32 cellular contexts compared by ENCODE assay signal in the genomic region with DNA sequence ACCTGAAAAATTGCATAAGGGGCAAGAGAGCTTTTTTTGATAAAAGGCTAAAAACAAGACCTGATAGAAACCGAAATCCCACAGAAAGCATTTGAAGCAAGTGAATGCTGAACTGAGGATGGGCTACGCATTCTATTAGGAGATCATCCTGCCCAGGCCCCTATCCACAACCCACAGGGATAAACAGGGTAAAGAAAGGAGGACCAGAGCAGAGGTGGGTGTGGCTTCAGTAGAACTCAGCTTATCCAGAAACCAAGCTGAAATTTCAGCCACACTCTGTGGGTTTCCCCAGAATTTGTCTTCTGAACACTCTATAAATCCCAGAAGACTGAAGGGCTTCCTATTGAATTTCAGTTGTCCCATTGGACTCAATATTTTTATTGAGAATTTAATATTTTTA.
"Had no signal": no experiment of that assay in that cellular context is flagged by ENCODE, and none has a peak within 500 bp of the region (broad histone marks: within the 10 kb centered on the region; RNA-seq: fewer than 3 reads in every experiment).

No MANE protein-coding gene starts in this region.

- DNase-seq: activated CD4-positive, alpha-beta T cell treated with anti-CD3 and anti-CD28 coated beads for 36 hours; activated CD4-positive, alpha-beta T cell treated with anti-CD3 and anti-CD28 coated beads, Interleukin-2, amount 10 ng/mL, durations not matched to agents 7 days and 5 days; activated CD4-positive, alpha-beta T cell treated with anti-CD3 and anti-CD28 coated beads, Interleukin-2, amount 50 U/mL, for 48 hours; activated CD8-positive, alpha-beta T cell treated with anti-CD3 and anti-CD28 coated beads, Interleukin-2, amount 10 ng/mL, durations not matched to agents 7 days and 5 days; activated gamma-delta T cell treated with Interleukin-2 at 50 U/mL for 16 hours; activated naive CD4-positive, alpha-beta T cell treated with anti-CD3 and anti-CD28 coated beads for 36 hours; activated T-cell treated with anti-CD3 and anti-CD28 coated beads, Interleukin-2, amount 50 U/mL, for 24 hours; body of pancreas; caudate nucleus; Karpas-422; NCI-H1048; NCI-H1105 treated with DMSO at 0.1 percent for 48 hours; NCI-H1436; NCI-H1694; NCI-H1930; NCI-H2081 treated with DMSO at 0.1 percent for 48 hours; NCI-H2171; NCI-H510A; NCI-H526; NCI-H748 treated with DMSO at 0.1 percent for 48 hours; OCI-M1; SHP77; SJCRH30; T1000 had no signal

- H3K27ac ChIP-seq: body of pancreas, breast epithelium, SJCRH30, SK-N-MC had no signal

- H3K36me3 ChIP-seq: adrenal gland, breast epithelium, SJCRH30 had no signal

- H3K9me3 ChIP-seq: adrenal gland, body of pancreas, breast epithelium, SJCRH30 had no signal

- H3K4me1 ChIP-seq: breast epithelium, SJCRH30 had no signal

- ATAC-seq: activated CD4-positive, alpha-beta T cell treated with anti-CD3 and anti-CD28 coated beads for 36 hours; activated CD4-positive, CD25-positive, alpha-beta regulatory T cell treated with anti-CD3 and anti-CD28 coated beads, Interleukin-2, amount 50 U/mL, for 24 hours; activated CD8-positive, alpha-beta T cell treated with anti-CD3 and anti-CD28 coated beads, Interleukin-2, amount 10 ng/mL, durations not matched to agents 7 days and 5 days; activated naive CD4-positive, alpha-beta T cell treated with anti-CD3 and anti-CD28 coated beads, Interleukin-2, amount 50 U/mL, for 72 hours; body of pancreas; K562; Panc1 had no signal

- H3K4me3 Mint-ChIP-seq: activated CD4-positive, alpha-beta T cell treated with anti-CD3 and anti-CD28 coated beads for 36 hours; activated CD4-positive, alpha-beta T cell treated with anti-CD3 and anti-CD28 coated beads, Interleukin-2, amount 10 ng/mL, durations not matched to agents 7 days and 5 days; activated CD8-positive, alpha-beta T cell treated with anti-CD3 and anti-CD28 coated beads, Interleukin-2, amount 10 ng/mL, durations not matched to agents 7 days and 5 days; activated naive CD4-positive, alpha-beta T cell treated with anti-CD3 and anti-CD28 coated beads for 36 hours; activated T-cell treated with anti-CD3 and anti-CD28 coated beads, Interleukin-2, amount 50 U/mL, for 24 hours; activated T-helper 1 cell treated with anti-CD3 and anti-CD28 coated beads, Interleukin-12 subunit alpha, Interleukin-12 subunit beta, Interleukin-2, Interleukin-4 antibody, amounts not matched to agents 30 ng/mL and 10 ng/mL and 1 ng/mL, durations not matched to agents 14 hours and 24 hours and 36 hours had no signal

- H3K9me3 Mint-ChIP-seq: activated naive CD4-positive, alpha-beta T cell treated with anti-CD3 and anti-CD28 coated beads for 36 hours; activated T-cell treated with anti-CD3 and anti-CD28 coated beads, Interleukin-2, amount 50 U/mL, for 24 hours had no signal

- H3K27me3 Mint-ChIP-seq: activated CD4-positive, alpha-beta T cell treated with anti-CD3 and anti-CD28 coated beads for 36 hours; activated CD4-positive, alpha-beta T cell treated with anti-CD3 and anti-CD28 coated beads, Interleukin-2, amount 10 ng/mL, durations not matched to agents 7 days and 5 days; activated T-cell treated with anti-CD3 and anti-CD28 coated beads, Interleukin-2, amount 50 U/mL, for 24 hours had no signal

- H3K27ac Mint-ChIP-seq: activated CD4-positive, alpha-beta T cell treated with anti-CD3 and anti-CD28 coated beads for 36 hours; activated CD4-positive, alpha-beta T cell treated with anti-CD3 and anti-CD28 coated beads, Interleukin-2, amount 10 ng/mL, durations not matched to agents 7 days and 5 days; activated CD8-positive, alpha-beta T cell treated with anti-CD3 and anti-CD28 coated beads, Interleukin-2, amount 10 ng/mL, durations not matched to agents 7 days and 5 days; activated naive CD4-positive, alpha-beta T cell treated with anti-CD3 and anti-CD28 coated beads for 36 hours; activated naive CD4-positive, alpha-beta T cell treated with anti-CD3 and anti-CD28 coated beads, Interleukin-2, amount 50 U/mL, for 72 hours; activated T-cell treated with anti-CD3 and anti-CD28 coated beads, Interleukin-2, amount 50 U/mL, for 24 hours; activated T-helper 1 cell treated with anti-CD3 and anti-CD28 coated beads, Interleukin-12 subunit alpha, Interleukin-12 subunit beta, Interleukin-2, Interleukin-4 antibody, amounts not matched to agents 30 ng/mL and 10 ng/mL and 1 ng/mL, durations not matched to agents 14 hours and 24 hours and 36 hours had no signal

- H3K4me3 ChIP-seq: adrenal gland, body of pancreas, breast epithelium, K562, SJCRH30, SK-N-MC had no signal

- H3K27me3 ChIP-seq: adrenal gland, body of pancreas, breast epithelium, SJCRH30 had no signal

- H3K4me1 Mint-ChIP-seq: activated CD4-positive, alpha-beta T cell treated with anti-CD3 and anti-CD28 coated beads, Interleukin-2, amount 10 ng/mL, durations not matched to agents 7 days and 5 days had no signal
